8 cellular contexts compared by ENCODE assay signal in genomic region chr3:194070634-194071409, GRCh38.
A peak's percentile ranks its signal among the peaks of the same experiment; 100 is the strongest.
DNase-seq lines count a peak whose midpoint lies in the region; ATAC-seq and TF ChIP-seq lines count a peak whose summit lies in the region.

No MANE protein-coding gene starts in this region.

- H3F3A ChIP-seq in GM23248 (ENCODE audit: insufficient read depth), result peaks cover 15% of the 10 kb centered on the region

- no peak for TF ChIP-seq POLR2A in uterus (IDR thresholded peaks at IDR 0.05)

- peak overlapping the region; percentile 55 for H3K27ac ChIP-seq in GM23248
- peak overlapping the region; percentile 40 for H3K27ac ChIP-seq in KOPT-K1 (ENCODE audit: low read depth, low read length, poor library complexity, severe bottlenecking)
- H3K27ac ChIP-seq in right atrium auricular region, result peak overlapping the region; percentile 84 to 91
- H3K27ac ChIP-seq in psoas muscle, result peak overlapping the region; percentile 87
- peak overlapping the region in 1 of 2 donors; percentile 61 for H3K27ac ChIP-seq in uterus

- intact Hi-C loops in psoas muscle (cut with DNase I), result loop anchor here (5.0 kb wide), 3 partner anchors 66 to 246 kb away; partner anchors contain the start of gene HES1 (in 1 of the 2)
- intact Hi-C loops in uterus (cut with DNase I; ENCODE audit: low total_unique reads), result no loop called here

- peak; percentile 89 to 94 (median 91) for ATAC-seq in psoas muscle

- in situ Hi-C loops in GM23248 (cut with MboI), result no loop called here

- DNase-seq in GDM1 (lab: John Stamatoyannopoulos, UW), result peak; percentile 87
- DNase-seq in GM23248, result peak; percentile 95
- DNase-seq in SKM-1 (lab: John Stamatoyannopoulos, UW; ENCODE audit: unreplicated experiment), result peak; percentile 51
- DNase-seq in amniotic epithelial cell (ENCODE audit: low read depth), result peak; percentile 85
- peak; percentile 88 for DNase-seq in right atrium auricular region (ENCODE audit: low spot score)
- DNase-seq in psoas muscle, result peak; percentile 90 to 93
- peak; percentile 62 to 73 for DNase-seq in uterus

- H4K20me1 ChIP-seq in GM23248 (ENCODE audit: insufficient read depth), result no peaks in the 10 kb centered on the region

- peak overlapping the region; percentile 28; the same call in 1 of the 2 replicates for H2AFZ ChIP-seq in GM23248

- H3K36me3 ChIP-seq in GM23248 (ENCODE audit: low read depth), result no peaks in the 10 kb centered on the region
- H3K36me3 ChIP-seq in KOPT-K1 (ENCODE audit: insufficient read depth, low read length), result no peaks in the 10 kb centered on the region
- H3K36me3 ChIP-seq in right atrium auricular region, result no peaks in the 10 kb centered on the region
- H3K36me3 ChIP-seq in psoas muscle (ENCODE audit: insufficient read depth in 1 of 2, low read depth in 1 of 2), result no peaks in the 10 kb centered on the region
- H3K36me3 ChIP-seq in uterus, result no peaks in the 10 kb centered on the region

- WGBS in GM23248 (ENCODE audit: low coverage in 1 of 2, low lambda C conversion rate in 2 of 2, missing lambda C conversion rate in 2 of 2), 2 experiments, result 4 to 7% methylated on average over 52 to 54 of the region's 84 CpGs
- WGBS in psoas muscle, 3 donors, result 1% methylated on average over 42 to 84 of the region's 84 CpGs

- H3K9me3 ChIP-seq in GM23248 (ENCODE audit: low read depth) (peaks cover 5% of the 10 kb centered on the region), KOPT-K1 (ENCODE audit: insufficient read depth, low read length, poor library complexity, severe bottlenecking) (peaks cover 20% of the 10 kb centered on the region), right atrium auricular region (peaks cover 0 to 4% of the 10 kb centered on the region in 2 donors), psoas muscle (no peaks in the 10 kb centered on the region), uterus (peaks cover 0 to 3% of the 10 kb centered on the region in 2 donors)

- H3K9ac ChIP-seq in GM23248, result peak overlapping the region; percentile 86

- H3K27me3 ChIP-seq in GM23248 (replicated peaks; ENCODE audit: insufficient read depth) (no peaks in the 10 kb centered on the region), right atrium auricular region (no peaks in the 10 kb centered on the region), psoas muscle (ENCODE audit: insufficient read depth in 3 of 3, low read length in 2 of 3) (no peaks in the 10 kb centered on the region), uterus (no peaks in the 10 kb centered on the region)

- H3K4me2 ChIP-seq in GM23248 (ENCODE audit: unreplicated experiment), result peak overlapping the region; percentile 73

- H3K4me1 ChIP-seq in GM23248 (ENCODE audit: insufficient read depth) (0 out of 2 replicates have a peak, but pooled peaks cover 5% of the 10 kb centered on the region), right atrium auricular region (peaks cover 0 to 22% of the 10 kb centered on the region in 2 donors), psoas muscle (peaks cover 18% of the 10 kb centered on the region), uterus (no peaks in the 10 kb centered on the region)

- H3K9me2 ChIP-seq in GM23248 (ENCODE audit: insufficient read depth), result no peaks in the 10 kb centered on the region

- TF ChIP-seq CTCF in right atrium auricular region (IDR thresholded peaks at IDR 0.05) (no peak), psoas muscle (IDR thresholded peaks at IDR 0.05) (no peak), uterus (IDR thresholded peaks at IDR 0.05) (peak in 1 of 4 experiments; percentile 8)

- H3K79me2 ChIP-seq in GM23248 (ENCODE audit: insufficient read depth), result no peaks in the 10 kb centered on the region

- H3K4me3 ChIP-seq in GM23248 (peak overlapping the region; percentile 66), right atrium auricular region (peak overlapping the region; percentile 33 to 53), psoas muscle (peak overlapping the region; percentile 62), uterus (peak overlapping the region; percentile 38 to 49)
